ENCODE assay signal across 21 cellular contexts in genomic region chr21:38818336-38818723, GRCh38. TPM values are rescaled to one million over a fixed set of nuclear protein-coding genes. Genes with fewer than 3 reads are reported as not detected.
DNase-seq lines count a peak whose midpoint lies in the region; ATAC-seq and TF ChIP-seq lines count a peak whose summit lies in the region.
"Had no signal": no experiment of that assay in that cellular context is flagged by ENCODE, and none has a peak within 500 bp of the region (broad histone marks: within the 10 kb centered on the region; RNA-seq: fewer than 3 reads in every experiment).

No MANE protein-coding gene starts in this region.

- peak overlapping the region; percentile 9 for H3K4me2 ChIP-seq in GM23248 (ENCODE audit: unreplicated experiment)

- H3K36me3 ChIP-seq in GM23248 (ENCODE audit: low read depth) (peaks cover 63% of the 10 kb centered on the region; the same call in 1 of the 2 replicates), duodenal mucosa (ENCODE audit: control insufficient read depth in 1 of 2, insufficient read depth in 2 of 2, low read length in 2 of 2) (peaks cover 88 to 91% of the 10 kb centered on the region in 2 donors), mucosa of descending colon (ENCODE audit: low read depth) (peaks cover 6% of the 10 kb centered on the region), thoracic aorta (peaks cover 91% of the 10 kb centered on the region)

- H3K79me2 ChIP-seq in GM23248 (ENCODE audit: insufficient read depth) = no peaks in the 10 kb centered on the region

- 93% methylated on average over 10 of the region's 10 CpGs for WGBS in GM23248 (ENCODE audit: low coverage in 1 of 2, low lambda C conversion rate in 2 of 2, missing lambda C conversion rate in 2 of 2), 2 experiments

- no peaks in the 10 kb centered on the region for H3K9me2 ChIP-seq in GM23248 (ENCODE audit: insufficient read depth)

- no peak for TF ChIP-seq CTCF in mucosa of descending colon (IDR thresholded peaks at IDR 0.05)
- no peak for TF ChIP-seq CTCF in thoracic aorta (IDR thresholded peaks at IDR 0.05)

- no peaks in the 10 kb centered on the region for H3K9me3 ChIP-seq in GM23248 (ENCODE audit: low read depth)
- H3K9me3 ChIP-seq in duodenal mucosa (ENCODE audit: control insufficient read depth in 1 of 2, low read length in 2 of 2) = no peaks in the 10 kb centered on the region
- no peaks in the 10 kb centered on the region for H3K9me3 ChIP-seq in mucosa of descending colon
- H3K9me3 ChIP-seq in thoracic aorta = no peaks in the 10 kb centered on the region
- H3K9me3 ChIP-seq: pancreas had no signal

- ATAC-seq in mucosa of descending colon (peak; percentile 3), thoracic aorta (ENCODE audit: insufficient number of reproducible peaks, low FRiP score, low read depth) (no peak), HG03378 (IDR thresholded peaks at IDR 0.05; ENCODE audit: unreplicated experiment) (no peak)

- no peak overlapping the region for H2AFZ ChIP-seq in GM23248

- no peaks in the 10 kb centered on the region for H4K20me1 ChIP-seq in GM23248 (ENCODE audit: insufficient read depth)

- in situ Hi-C loops in GM23248 (cut with MboI) = no loop called here

- H3K27me3 ChIP-seq in GM23248 (replicated peaks; ENCODE audit: insufficient read depth) (no peaks in the 10 kb centered on the region), duodenal mucosa (ENCODE audit: control insufficient read depth in 1 of 2, insufficient read depth in 2 of 2, low read length in 2 of 2) (no peaks in the 10 kb centered on the region), thoracic aorta (replicated peaks; ENCODE audit: insufficient read depth) (no peaks in the 10 kb centered on the region)
- H3K27me3 ChIP-seq: pancreas had no signal

- intact Hi-C loops in mucosa of descending colon (cut with DNase I, micrococcal nuclease) (loop anchor here in 1 of 2 donors (10.0 kb wide), 1 partner anchor 136 kb away; no protein-coding TSS in a partner anchor), head of caudate nucleus (cut with DNase I) (no loop called here)

- peaks cover 24% of the 10 kb centered on the region for H3K4me1 ChIP-seq in GM23248 (ENCODE audit: insufficient read depth)
- peaks cover 66 to 87% of the 10 kb centered on the region in 2 donors for H3K4me1 ChIP-seq in duodenal mucosa (ENCODE audit: control insufficient read depth in 1 of 2, insufficient read depth in 2 of 2, low read length in 2 of 2)
- H3K4me1 ChIP-seq in mucosa of descending colon (ENCODE audit: low read depth) = peaks cover 56% of the 10 kb centered on the region
- H3K4me1 ChIP-seq in thoracic aorta (ENCODE audit: control insufficient read depth in 1 of 2, low read depth in 2 of 2) = peaks cover 41 to 70% of the 10 kb centered on the region in 2 donors
- H3K4me1 ChIP-seq: pancreas had no signal

- H3K9ac ChIP-seq in GM23248 (no peak overlapping the region), duodenal mucosa (ENCODE audit: low read depth in 1 of 2, low read length in 2 of 2) (peak overlapping the region; percentile 26 to 31)

- H3F3A ChIP-seq in GM23248 (ENCODE audit: insufficient read depth) = peaks cover 12% of the 10 kb centered on the region; the same call in 1 of the 2 replicates

- H3K27ac ChIP-seq in GM23248 (no peak overlapping the region), duodenal mucosa (ENCODE audit: low read depth, low read length) (peak overlapping the region; percentile 39), thoracic aorta (peak overlapping the region; percentile 84 to 88)
- H3K27ac ChIP-seq: pancreas had no signal

- DNase-seq in GM23248 = no peak
- DNase-seq in mucosa of descending colon = peak in 1 of 3 donors; percentile 38
- no peak for DNase-seq in thoracic aorta (ENCODE audit: low spot score)
- no peak for DNase-seq in head of caudate nucleus
- no peak for DNase-seq in NCI-H774 (lab: John Stamatoyannopoulos, UW)
- no peak for DNase-seq in effector CD4-positive, alpha-beta T cell
- DNase-seq: activated CD4-positive, alpha-beta T cell treated with anti-CD3 and anti-CD28 coated beads, Interleukin-2, amount 10 ng/mL, durations not matched to agents 24 days and 14 days; activated CD8-positive, alpha-beta memory T cell treated with anti-CD3 and anti-CD28 coated beads, Interleukin-2, amount 50 U/mL, for 48 hours; activated effector memory CD4-positive, alpha-beta T cell treated with anti-CD3 and anti-CD28 coated beads, Interleukin-2, amount 50 U/mL, for 16 hours; CD4-positive, alpha-beta T cell; DMS79; effector memory CD4-positive, alpha-beta T cell; left cardiac atrium; NCI-H1436; NCI-H2171; NCI-H748 treated with DMSO at 0.1 percent for 48 hours; pancreas; stimulated activated CD4-positive, alpha-beta T cell treated with anti-CD3 and anti-CD28 coated beads, Interleukin-4, amount 100 ng/mL, for 4 hours; substantia nigra had no signal

- H3K4me3 ChIP-seq in GM23248 (no peak overlapping the region), duodenal mucosa (ENCODE audit: low read depth in 1 of 2, low read length in 2 of 2) (no peak overlapping the region), mucosa of descending colon (no peak overlapping the region), thoracic aorta (no peak overlapping the region)
- H3K4me3 ChIP-seq: pancreas had no signal

RNA-seq across cellular contexts. Expression of gene ETS2, which starts 12.6 kb away (rescaled TPM):
- total RNA-seq in GM23248 (2014; rRNA removed; shearing (Covaris generic)) = 4.4 and 7.0 TPM in 2 replicates
- 7.3 and 7.9 TPM in 2 replicates for polyA plus RNA-seq in GM23248 (2016; fragmentation: Nextera tagmentation; extraction: Ambion mirVana)
- total RNA-seq in mucosa of descending colon (100 to 1,000 TPM; 115 to 222 (median 171) TPM), thoracic aorta (100 to 1,000 TPM; 120 to 226 TPM)

Comparison
In these comparisons a context has a peak if more than half of its experiments do, and no peak if none do; other contexts are left out.
1. RNA of gene ETS2, which starts 12.6 kb away (total RNA-seq): 120 to 226 TPM in thoracic aorta and 115 to 222 TPM in mucosa of descending colon; 4.4 to 7.0 TPM in GM23248; every median in the first group is over 10 times any median in the second.